23 cellular contexts compared by ENCODE assay signal in genomic region chr16:11755022-11755760, GRCh38. TPM values are rescaled to one million over a fixed set of nuclear protein-coding genes. Genes with fewer than 3 reads are reported as not detected.
A peak's percentile ranks its signal among the peaks of the same experiment; 100 is the strongest.
DNase-seq lines count a peak whose midpoint lies in the region; ATAC-seq, FAIRE-seq and TF ChIP-seq lines count a peak whose summit lies in the region.
"Had no signal": no experiment of that assay in that cellular context is flagged by ENCODE, and none has a peak within 500 bp of the region (broad histone marks: within the 10 kb centered on the region; RNA-seq: fewer than 3 reads in every experiment).

No MANE protein-coding gene starts in this region.

- H3K27me3 Mint-ChIP-seq in chondrocyte (ENCODE audit: low read depth), result no peaks in the 10 kb centered on the region
- H3K27me3 Mint-ChIP-seq: CD4-positive, CD25-positive, alpha-beta regulatory T cell; dendritic cell treated with granulocyte-macrophage colony-stimulating factor and Interleukin-4, amounts not matched to agents 40 ng/mL and 50 ng/mL, for 4 days had no signal

- no peak for FAIRE-seq in A549 (lab: Jason Lieb, UNC)
- FAIRE-seq: endometrium, HTR-8/SVneo, RCC 7860 had no signal

- no peak overlapping the region for H3K4me3 Mint-ChIP-seq in chondrocyte (ENCODE audit: unreplicated experiment)
- H3K4me3 Mint-ChIP-seq: CD4-positive, CD25-positive, alpha-beta regulatory T cell; dendritic cell treated with granulocyte-macrophage colony-stimulating factor and Interleukin-4, amounts not matched to agents 40 ng/mL and 50 ng/mL, for 4 days had no signal

- WGBS in A549 (ENCODE audit: missing lambda C conversion rate), result 61% methylated on average over 13 of the region's 13 CpGs

- H3K27ac ChIP-seq in A549, result peak overlapping the region; percentile 37 to 59; a peak in 5 of 6 replicates
- H3K27ac ChIP-seq: KMS-11, SJCRH30 had no signal

- no peaks in the 10 kb centered on the region for H3K9me3 Mint-ChIP-seq in chondrocyte (ENCODE audit: low read depth)
- H3K9me3 Mint-ChIP-seq: CD4-positive, CD25-positive, alpha-beta regulatory T cell; dendritic cell treated with granulocyte-macrophage colony-stimulating factor and Interleukin-4, amounts not matched to agents 40 ng/mL and 50 ng/mL, for 4 days had no signal

- TF ChIP-seq CTCF in A549 (IDR thresholded peaks at IDR 0.05), result no peak
- no peak for TF ChIP-seq CTCF in chondrocyte (IDR thresholded peaks at IDR 0.05)

- peaks cover 86% of the 10 kb centered on the region for H3K36me3 ChIP-seq in MG63

- CTCF ChIA-PET in A549 (lab: Yijun Ruan, JAX), result interaction anchor here (0.7 to 1.4 kb wide), 3 partner anchors 12 to 14 kb away, joined by 3 to 6 read pairs (median 3); partner anchors contain the start of gene TXNDC11

- POLR2A ChIA-PET in A549 (lab: Yijun Ruan, JAX), result no interaction called here

- TF ChIP-seq POLR2A in A549 (IDR thresholded peaks at IDR 0.05; ENCODE audit: low read length), result no peak

- H3K9me3 ChIP-seq in A549, result no peaks in the 10 kb centered on the region
- H3K9me3 ChIP-seq in MG63, result no peaks in the 10 kb centered on the region
- H3K9me3 ChIP-seq: SJCRH30 had no signal

- H3K36me3 Mint-ChIP-seq in chondrocyte (ENCODE audit: low read depth), result peaks cover 36% of the 10 kb centered on the region

- peaks cover 48% of the 10 kb centered on the region for H3K4me1 Mint-ChIP-seq in chondrocyte (ENCODE audit: low read depth)

- TF ChIP-seq RAD21 in A549 (conservative IDR thresholded peaks at IDR 0.05 in 1 of 2, IDR thresholded peaks at IDR 0.05 in 1 of 2), result no peak

- ATAC-seq in A549, result peak; percentile 48 to 70; a peak in 4 of 6 replicates

- H3K27ac Mint-ChIP-seq in chondrocyte (ENCODE audit: unreplicated experiment), result peak overlapping the region; percentile 87
- H3K27ac Mint-ChIP-seq: CD4-positive, CD25-positive, alpha-beta regulatory T cell had no signal

- DNase-seq in A549 (ENCODE audit: low read depth in 1 of 2, low spot score in 1 of 2) (peak; percentile 7 to 47), DMS53 treated with DMSO at 0.1 percent for 48 hours (lab: John Stamatoyannopoulos, UW; ENCODE audit: unreplicated experiment) (peak; percentile 52), chondrocyte (ENCODE audit: low spot score) (no peak), myocyte (ENCODE audit: low read depth) (peak; percentile 25), MG63 (no peak), NCI-H1105 (lab: John Stamatoyannopoulos, UW) (no peak), GDM1 (lab: John Stamatoyannopoulos, UW) (no peak), NCI-H2107 treated with DMSO at 0.1 percent for 48 hours (lab: John Stamatoyannopoulos, UW; ENCODE audit: unreplicated experiment) (no peak)
- DNase-seq: activated CD4-positive, alpha-beta T cell treated with anti-CD3 and anti-CD28 coated beads for 4 hours; activated naive CD4-positive, alpha-beta T cell treated with Interleukin-2 at 50 U/mL for 16 hours; activated T-cell treated with anti-CD3 and anti-CD28 coated beads, Interleukin-2, amount 50 U/mL, for 48 hours; amniotic stem cell; CD4-positive, CD25-positive, alpha-beta regulatory T cell; NCI-H1694; NCI-H526; SJCRH30; stimulated activated CD4-positive, alpha-beta T cell treated with anti-CD3 and anti-CD28 coated beads, Interleukin-4, amount 100 ng/mL, for 24 hours; stimulated activated naive CD4-positive, alpha-beta T cell treated with Interleukin-2 at 50 U/mL for 16 hours had no signal

- H3K27me3 ChIP-seq in MG63, result no peaks in the 10 kb centered on the region
- H3K27me3 ChIP-seq: SJCRH30 had no signal

- peak overlapping the region; percentile 54 for H3K4me2 ChIP-seq in A549
- H3K4me2 ChIP-seq: KMS-11 had no signal

- TF ChIP-seq EP300 in A549 (IDR thresholded peaks at IDR 0.05), result no peak

- no peak overlapping the region for H3K4me3 ChIP-seq in A549
- H3K4me3 ChIP-seq in MG63, result no peak overlapping the region
- H3K4me3 ChIP-seq: SJCRH30 had no signal

- peaks cover 52% of the 10 kb centered on the region for H3K4me1 ChIP-seq in A549

TF ChIP-seq in A549, 52 proteins besides CTCF, POLR2A, EP300 and RAD21:
- TF ChIP-seq POLR2AphosphoS2 (conservative IDR thresholded peaks at IDR 0.05; ENCODE audit: low read length), result no peak
- TF ChIP-seq HOXA7 (CRISPR knock-in tag; IDR thresholded peaks at IDR 0.05), result no peak
- TF ChIP-seq MYC (IDR thresholded peaks at IDR 0.05; ENCODE audit: borderline replicate concordance, low read length), result no peak
- TF ChIP-seq FOSL2 (IDR thresholded peaks at IDR 0.05), result no peak
- TF ChIP-seq FOSL2 (CRISPR knock-in tag; IDR thresholded peaks at IDR 0.05), result peak; percentile 37; the same call in 1 of the 2 replicates
- no peak for TF ChIP-seq RCOR1 (IDR thresholded peaks at IDR 0.05; ENCODE audit: low read depth, low read length)

RNA-seq across cellular contexts. Expression of gene TXNDC11, which starts 12.5 kb away (rescaled TPM):
- polyA plus RNA-seq in A549 (2011; rRNA removed), result 42.4 and 45.1 TPM in 2 replicates
- polyA plus RNA-seq in A549 (2012; cell fraction: cytosol; rRNA removed), result 39.8 and 46.9 TPM in 2 replicates
- 39.6 and 47.5 TPM in 2 replicates for polyA plus RNA-seq in A549 (2012; cell fraction: nucleus; rRNA removed)
- 22.7 to 26.3 TPM (median 24.1 TPM) in 3 replicates for polyA plus RNA-seq in A549 (2017; fragmentation: RNase III; extraction: RNeasy Plus Mini Kit Qiagen cat#74134 plus additional on column Dnase treatment)
- 28.4 and 40.2 TPM in 2 replicates for polyA minus RNA-seq in A549 (2011; rRNA and poly(A)+ RNA removed)
- total RNA-seq in chondrocyte, result 34.9 to 53.1 TPM (median 39.7 TPM) in 3 replicates
- 24.5 and 33.8 TPM in 2 replicates for total RNA-seq in myocyte
- 26.8 TPM for polyA plus RNA-seq in myocyte (2012)
- 41.0 and 47.2 TPM in 2 replicates for total RNA-seq in MG63 (2014; rRNA removed; shearing (Covaris generic); ENCODE audit: low replicate concordance)

RNA-seq across cellular contexts. Expression of gene ZC3H7A, which starts 41.9 kb away (rescaled TPM):
- polyA plus RNA-seq in A549 (2011; rRNA removed) (41.5 and 55.1 TPM in 2 replicates), A549 (2017; fragmentation: RNase III; extraction: RNeasy Plus Mini Kit Qiagen cat#74134 plus additional on column Dnase treatment) (33.8 to 39.1 TPM (median 36.8 TPM) in 3 replicates)
- polyA plus RNA-seq in A549 (2012; cell fraction: cytosol; rRNA removed), result 23.6 and 25.7 TPM in 2 replicates
- 15.1 and 25.0 TPM in 2 replicates for polyA plus RNA-seq in A549 (2012; cell fraction: nucleus; rRNA removed)
- polyA minus RNA-seq in A549 (2011; rRNA and poly(A)+ RNA removed), result 18.5 and 23.6 TPM in 2 replicates
- total RNA-seq in chondrocyte (56.0 to 72.4 TPM (median 57.9 TPM) in 3 replicates), myocyte (28.2 and 48.2 TPM in 2 replicates)
- 32.5 TPM for polyA plus RNA-seq in myocyte (2012)
- 35.6 and 60.5 TPM in 2 replicates for total RNA-seq in MG63 (2014; rRNA removed; shearing (Covaris generic); ENCODE audit: low replicate concordance)

Comparison
In these comparisons a context has a peak if more than half of its experiments do, and no peak if none do; other contexts are left out.
1. DNase-seq: peak in A549 (2 of 2), DMS53 treated with DMSO at 0.1 percent for 48 hours (single experiment) and myocyte (single experiment); none in chondrocyte (single experiment), MG63 (single experiment), NCI-H1105 (single experiment), GDM1 (single experiment) and NCI-H2107 treated with DMSO at 0.1 percent for 48 hours (single experiment).